8 cellular contexts compared by ENCODE assay signal in genomic region chr1:161540562-161540945, GRCh38. TPM values are rescaled to one million over a fixed set of nuclear protein-coding genes. Genes with fewer than 3 reads are reported as not detected.
A peak's percentile ranks its signal among the peaks of the same experiment; 100 is the strongest.
DNase-seq lines count a peak whose midpoint lies in the region; ATAC-seq lines count a peak whose summit lies in the region.
"Not testable (repeated sequence)": the region's sequence is repeated elsewhere in the genome, so short reads cannot be mapped to it uniquely, and the experiment has no call there.

No MANE protein-coding gene starts in this region.

- not testable (repeated sequence) for H2AFZ ChIP-seq in mesenchymal stem cell (ENCODE audit: low read depth, low read length)

- 0 out of 2 replicates have a peak, but pooled peaks cover 19% of the 10 kb centered on the region for H3K4me1 ChIP-seq in BLaER1
- not testable (repeated sequence) for H3K4me1 ChIP-seq in HUES64 (ENCODE audit: insufficient read depth, low read length); mesenchymal stem cell (ENCODE audit: control insufficient read depth, insufficient read depth, low read depth, low read length)

- peak overlapping the region; percentile 68 for H3K4me3 ChIP-seq in BLaER1
- H3K4me3 ChIP-seq in HUES64 (ENCODE audit: low read length), result peak overlapping the region; percentile 82
- peak overlapping the region in 1 of 2 experiments; percentile 93 for H3K4me3 ChIP-seq in mesenchymal stem cell (ENCODE audit: insufficient read depth in 1 of 2, low read depth in 1 of 2, low read length in 2 of 2)

- H3K4me3 Mint-ChIP-seq in activated naive CD4-positive, alpha-beta T cell treated with anti-CD3 and anti-CD28 coated beads, Interleukin-2, amount 50 U/mL, for 24 hours, result peak overlapping the region; percentile 94

- H3K9me3 ChIP-seq in BLaER1; HUES64 (ENCODE audit: insufficient read depth, low read depth, low read length); mesenchymal stem cell (ENCODE audit: control insufficient read depth, low read length): not testable (repeated sequence)

- H3K27me3 ChIP-seq in BLaER1, result not testable (repeated sequence)
- peaks cover 15% of the 10 kb centered on the region for H3K27me3 ChIP-seq in HUES64 (ENCODE audit: insufficient read depth, low read length)
- peaks cover 7 to 12% of the 10 kb centered on the region in 2 experiments for H3K27me3 ChIP-seq in mesenchymal stem cell (ENCODE audit: control insufficient read depth in 1 of 2, insufficient read depth in 1 of 2, low read length in 2 of 2)

- not testable (repeated sequence) for H4K91ac ChIP-seq in mesenchymal stem cell (ENCODE audit: low read length)

- not testable (repeated sequence) for H2BK12ac ChIP-seq in mesenchymal stem cell (ENCODE audit: low read length in 2 of 2)

- H3K14ac ChIP-seq in mesenchymal stem cell (ENCODE audit: low read length in 2 of 2), result not testable (repeated sequence)

- not testable (repeated sequence) for H4K8ac ChIP-seq in mesenchymal stem cell (ENCODE audit: low read length)

- H3K4ac ChIP-seq in mesenchymal stem cell (ENCODE audit: low read depth in 1 of 2, low read length in 2 of 2), result not testable (repeated sequence)

- not testable (repeated sequence) for H3K36me3 Mint-ChIP-seq in activated naive CD4-positive, alpha-beta T cell treated with anti-CD3 and anti-CD28 coated beads, Interleukin-2, amount 50 U/mL, for 24 hours

- H2BK120ac ChIP-seq in mesenchymal stem cell (ENCODE audit: low read depth, low read length), result not testable (repeated sequence)

- not testable (repeated sequence) for H2BK5ac ChIP-seq in mesenchymal stem cell (ENCODE audit: low read depth, low read length, poor library complexity, severe bottlenecking)

- not testable (repeated sequence) for H2BK15ac ChIP-seq in mesenchymal stem cell (ENCODE audit: low read depth, poor library complexity, severe bottlenecking)

- not testable (repeated sequence) for H3K9me3 Mint-ChIP-seq in activated naive CD4-positive, alpha-beta T cell treated with anti-CD3 and anti-CD28 coated beads, Interleukin-2, amount 50 U/mL, for 24 hours

- H2AK5ac ChIP-seq in mesenchymal stem cell (ENCODE audit: low read length, severe bottlenecking), result not testable (repeated sequence)

- not testable (repeated sequence) for H3K9ac ChIP-seq in BLaER1; HUES64 (ENCODE audit: low read depth, low read length)
- peak overlapping the region; percentile 89 for H3K9ac ChIP-seq in mesenchymal stem cell (ENCODE audit: low read length)

- H3K23ac ChIP-seq in mesenchymal stem cell (ENCODE audit: low read length in 2 of 2), result not testable (repeated sequence)

- H3K18ac ChIP-seq in mesenchymal stem cell (ENCODE audit: low read depth in 1 of 2, low read length in 2 of 2), result not testable (repeated sequence)

- not testable (repeated sequence) for H3K36me3 ChIP-seq in BLaER1; HUES64 (ENCODE audit: insufficient read depth, low read length); mesenchymal stem cell (ENCODE audit: control insufficient read depth in 1 of 2, insufficient read depth in 2 of 2, low read depth in 1 of 2, low read length in 2 of 2)

- H3K27ac ChIP-seq in BLaER1; HUES64 (ENCODE audit: low read depth, low read length); mesenchymal stem cell (ENCODE audit: low read length, poor library complexity, severe bottlenecking): not testable (repeated sequence)

- ATAC-seq in GM19463 (IDR thresholded peaks at IDR 0.05; ENCODE audit: unreplicated experiment) (peak; percentile 12), SK-N-SH treated with all-trans-retinoic acid at 6 μM for 48 hours (peak; percentile 26; the same call in 2 of the 3 replicates), esophagus mucosa (peak; percentile 61)

- DNase-seq in mesenchymal stem cell, result not testable (repeated sequence)
- peak; percentile 59 for DNase-seq in stimulated activated CD8-positive, alpha-beta memory T cell treated with anti-CD3 and anti-CD28 coated beads, Interleukin-4, amount 100 ng/mL, for 48 hours

- H3K4me1 Mint-ChIP-seq in activated naive CD4-positive, alpha-beta T cell treated with anti-CD3 and anti-CD28 coated beads, Interleukin-2, amount 50 U/mL, for 24 hours, result peaks cover 43% of the 10 kb centered on the region

- H4K20me1 ChIP-seq in BLaER1, result not testable (repeated sequence)

- not testable (repeated sequence) for H3K27me3 Mint-ChIP-seq in activated naive CD4-positive, alpha-beta T cell treated with anti-CD3 and anti-CD28 coated beads, Interleukin-2, amount 50 U/mL, for 24 hours

- peak overlapping the region; percentile 99 for H3K27ac Mint-ChIP-seq in activated naive CD4-positive, alpha-beta T cell treated with anti-CD3 and anti-CD28 coated beads, Interleukin-2, amount 50 U/mL, for 24 hours

- WGBS in HUES64, result 65% methylated on average over 10 of the region's 10 CpGs
- WGBS in mesenchymal stem cell, result 58% methylated on average over 10 of the region's 10 CpGs

- peak overlapping the region; percentile 74 for H3K4me2 ChIP-seq in BLaER1
- H3K4me2 ChIP-seq in mesenchymal stem cell (ENCODE audit: low read length, poor library complexity, severe bottlenecking), result not testable (repeated sequence)

- not testable (repeated sequence) for H3K79me1 ChIP-seq in mesenchymal stem cell (replicated peaks; ENCODE audit: low read length, poor library complexity, severe bottlenecking)

RNA-seq across cellular contexts. Expression of gene FCGR3A, which starts 9.1 kb away (rescaled TPM):
- polyA plus RNA-seq in HUES64 (2013, experiment 1 of 2), result not detected
- polyA plus RNA-seq in HUES64 (2013, experiment 2 of 2), result not detected
- total RNA-seq in esophagus mucosa, result 1.00 TPM
- not detected for polyA plus RNA-seq in mesenchymal stem cell (2013, experiment 1 of 2)
- polyA plus RNA-seq in mesenchymal stem cell (2013, experiment 2 of 2), result not detected

RNA-seq across cellular contexts. Expression of gene HSPA6, which starts 16.2 kb away (rescaled TPM):
- polyA plus RNA-seq in HUES64 (2013, experiment 1 of 2), result not detected
- polyA plus RNA-seq in HUES64 (2013, experiment 2 of 2), result not detected
- total RNA-seq in esophagus mucosa, result 1.4 TPM
- 0.14 TPM for polyA plus RNA-seq in mesenchymal stem cell (2013, experiment 1 of 2)
- 0.18 TPM for polyA plus RNA-seq in mesenchymal stem cell (2013, experiment 2 of 2)

RNA-seq across cellular contexts. Expression of gene FCGR2A, which starts 35.3 kb away (rescaled TPM):
- polyA plus RNA-seq in HUES64 (2013, experiment 1 of 2), result 0.20 TPM
- 0.89 TPM for polyA plus RNA-seq in HUES64 (2013, experiment 2 of 2)
- 3.1 TPM for total RNA-seq in esophagus mucosa
- 5.1 TPM for polyA plus RNA-seq in mesenchymal stem cell (2013, experiment 1 of 2)
- polyA plus RNA-seq in mesenchymal stem cell (2013, experiment 2 of 2), result 4.4 TPM
